In genomic region chr1:183043872-183044859, GRCh38 we compare ENCODE assay signal across 13 cellular contexts. TPM values are rescaled to one million over a fixed set of nuclear protein-coding genes. Genes with fewer than 3 reads are reported as not detected.
DNase-seq lines count a peak whose midpoint lies in the region; ATAC-seq and TF ChIP-seq lines count a peak whose summit lies in the region.
"Had no signal": no experiment of that assay in that cellular context is flagged by ENCODE, and none has a peak within 500 bp of the region (broad histone marks: within the 10 kb centered on the region; RNA-seq: fewer than 3 reads in every experiment).

No MANE protein-coding gene starts in this region.

- DNase-seq in GM04503 (ENCODE audit: low read depth) (peak; percentile 91), adipocyte (ENCODE audit: low read depth) (peak; percentile 86), right atrium auricular region (ENCODE audit: low spot score) (no peak), mucosa of gallbladder (ENCODE audit: low spot score) (no peak)
- DNase-seq: anterior cingulate cortex; foreskin keratinocyte; NCI-H2227 treated with DMSO at 0.1 percent for 48 hours; stimulated activated CD4-positive, alpha-beta T cell treated with anti-CD3 and anti-CD28 coated beads, Interleukin-4, amount 100 ng/mL, for 24 hours; upper lobe of left lung had no signal

- H3K4me1 ChIP-seq in adipocyte (ENCODE audit: control insufficient read depth, insufficient read depth, low read length) (peaks cover 94% of the 10 kb centered on the region), right atrium auricular region (peaks cover 0 to 82% of the 10 kb centered on the region in 2 donors), subcutaneous abdominal adipose tissue (ENCODE audit: control insufficient read depth in 5 of 5, insufficient read depth in 5 of 5, low read length in 5 of 5) (peaks cover 4 to 73% (median 62%) of the 10 kb centered on the region in 5 donors)

- ATAC-seq in GM18870 (IDR thresholded peaks at IDR 0.05; ENCODE audit: unreplicated experiment), result no peak
- ATAC-seq in GM19467 (IDR thresholded peaks at IDR 0.05; ENCODE audit: unreplicated experiment), result no peak
- ATAC-seq in GM21367 (IDR thresholded peaks at IDR 0.05; ENCODE audit: unreplicated experiment), result no peak
- ATAC-seq: foreskin keratinocyte had no signal

- H3K36me3 ChIP-seq in adipocyte (ENCODE audit: control insufficient read depth, insufficient read depth, low read length, severe bottlenecking), result no peaks in the 10 kb centered on the region
- no peaks in the 10 kb centered on the region for H3K36me3 ChIP-seq in right atrium auricular region
- no peaks in the 10 kb centered on the region for H3K36me3 ChIP-seq in subcutaneous abdominal adipose tissue (ENCODE audit: control insufficient read depth in 5 of 5, insufficient read depth in 5 of 5, low read length in 5 of 5)
- H3K36me3 ChIP-seq: upper lobe of left lung had no signal

- H3K4me3 ChIP-seq in adipocyte (ENCODE audit: low read length), result peak overlapping the region; percentile 60
- H3K4me3 ChIP-seq in right atrium auricular region, result no peak overlapping the region
- H3K4me3 ChIP-seq in subcutaneous abdominal adipose tissue (ENCODE audit: low read depth in 1 of 5, low read length in 5 of 5), result peak overlapping the region in 1 of 5 donors; percentile 27
- H3K4me3 ChIP-seq: upper lobe of left lung had no signal

- H3K9me3 ChIP-seq in adipocyte (ENCODE audit: control insufficient read depth, low read length), result no peaks in the 10 kb centered on the region
- H3K9me3 ChIP-seq in right atrium auricular region, result no peaks in the 10 kb centered on the region
- H3K9me3 ChIP-seq in subcutaneous abdominal adipose tissue (ENCODE audit: control insufficient read depth in 5 of 5, low read length in 5 of 5), result no peaks in the 10 kb centered on the region
- H3K9me3 ChIP-seq: upper lobe of left lung had no signal

- H3K27me3 ChIP-seq in adipocyte (replicated peaks; ENCODE audit: control insufficient read depth, insufficient read depth, low read length), result no peaks in the 10 kb centered on the region
- H3K27me3 ChIP-seq in right atrium auricular region, result no peaks in the 10 kb centered on the region
- H3K27me3 ChIP-seq in subcutaneous abdominal adipose tissue (ENCODE audit: control insufficient read depth in 5 of 5, insufficient read depth in 4 of 5, low read length in 5 of 5), result no peaks in the 10 kb centered on the region
- H3K27me3 ChIP-seq: foreskin keratinocyte, upper lobe of left lung had no signal

- no peak for TF ChIP-seq CTCF in right atrium auricular region (IDR thresholded peaks at IDR 0.05)

- H3K9ac ChIP-seq in adipocyte (ENCODE audit: low read length), result peak overlapping the region; percentile 39
- H3K9ac ChIP-seq in subcutaneous abdominal adipose tissue (ENCODE audit: low read length in 5 of 5), result peak overlapping the region in 4 of 5 donors; percentile 2 to 60 (median 28)

- H3K27ac ChIP-seq in right atrium auricular region (peak overlapping the region; percentile 30 to 37), subcutaneous abdominal adipose tissue (ENCODE audit: low read depth, low read length) (peak overlapping the region; percentile 86)
- H3K27ac ChIP-seq: foreskin keratinocyte, upper lobe of left lung had no signal

RNA-seq across cellular contexts. Expression of gene LAMC1, which starts 20.9 kb away (rescaled TPM):
- total RNA-seq in right atrium auricular region (100 to 1,000 TPM; 154 to 159 TPM), mucosa of gallbladder (140 TPM)

Comparison
In these comparisons a context has a peak if more than half of its experiments do, and no peak if none do; other contexts are left out.
1. DNase-seq: peak in GM04503 (single experiment) and adipocyte (single experiment); none in right atrium auricular region (single experiment) and mucosa of gallbladder (single experiment).